ENCODE assay signal across 23 cellular contexts in genomic region chr3:119015942-119016341, GRCh38. TPM values are rescaled to one million over a fixed set of nuclear protein-coding genes. Genes with fewer than 3 reads are reported as not detected.
DNase-seq lines count a peak whose midpoint lies in the region; ATAC-seq and TF ChIP-seq lines count a peak whose summit lies in the region.
"Had no signal": no experiment of that assay in that cellular context is flagged by ENCODE, and none has a peak within 500 bp of the region (broad histone marks: within the 10 kb centered on the region; RNA-seq: fewer than 3 reads in every experiment).

No MANE protein-coding gene starts in this region.

- no peak overlapping the region for H3K56ac ChIP-seq in H9 (ENCODE audit: insufficient read length, low read depth, low read length)

- H2BK120ac ChIP-seq in H9 (ENCODE audit: low read depth, low read length, poor library complexity, severe bottlenecking) (no peak overlapping the region), neuronal stem cell (ENCODE audit: low read depth, low read length) (no peak overlapping the region)

- H2BK5ac ChIP-seq in H9 (ENCODE audit: insufficient read length, low read length) (no peak overlapping the region), neuronal stem cell (ENCODE audit: low read length) (no peak overlapping the region)

- H4K91ac ChIP-seq in H9 (ENCODE audit: insufficient read length, low read depth, low read length) (no peak overlapping the region), neuronal stem cell (ENCODE audit: low read depth, low read length, poor library complexity) (no peak overlapping the region)

- no peaks in the 10 kb centered on the region for H3K23me2 ChIP-seq in H9 (ENCODE audit: insufficient read length, low read depth, low read length, poor library complexity, severe bottlenecking)

- H3T11ph ChIP-seq in H9 (ENCODE audit: low read length): no peak overlapping the region

- H3K4ac ChIP-seq in H9 (ENCODE audit: low read depth, low read length) (no peak overlapping the region; the same call in 1 of the 2 replicates), neuronal stem cell (ENCODE audit: low read length) (no peak overlapping the region)

- no peaks in the 10 kb centered on the region for H3K36me3 ChIP-seq in neuronal stem cell (replicated peaks in 1 of 2; ENCODE audit: control insufficient read depth in 2 of 2, insufficient read depth in 2 of 2, low read length in 2 of 2)
- H3K36me3 ChIP-seq: BE2C, HAP-1 had no signal

- WGBS in H9 (ENCODE audit: extremely low coverage, insufficient read length, low lambda C conversion rate): no CpG with 5 or more reads among the region's 2 CpGs
- WGBS in neuronal stem cell (ENCODE audit: extremely low coverage in 2 of 2, insufficient read length in 2 of 2, insufficient replicate concordance in 1 of 2), 2 donors: no CpG with 5 or more reads among the region's 2 CpGs

- H3K9ac ChIP-seq in H9 (ENCODE audit: extremely low read depth, insufficient read length, low read length): no peak overlapping the region
- peak overlapping the region; percentile 63 for H3K9ac ChIP-seq in neuronal stem cell (ENCODE audit: low read depth, low read length, poor library complexity)

- H2AK5ac ChIP-seq in H9 (ENCODE audit: insufficient read length, low read length) (no peak overlapping the region), neuronal stem cell (ENCODE audit: low read depth, low read length) (no peak overlapping the region)

- H2BK12ac ChIP-seq in H9 (ENCODE audit: insufficient read length, low read depth, low read length): no peak overlapping the region
- no peak overlapping the region for H2BK12ac ChIP-seq in neuronal stem cell (ENCODE audit: low read length)

- peaks cover 8% of the 10 kb centered on the region; the same call in 1 of the 2 replicates for H3K4me1 ChIP-seq in H9 (ENCODE audit: insufficient read depth, low read length)
- peaks cover 0 to 12% of the 10 kb centered on the region in 2 donors for H3K4me1 ChIP-seq in neuronal stem cell (ENCODE audit: control insufficient read depth in 2 of 2, insufficient read depth in 1 of 2, low read depth in 1 of 2, low read length in 2 of 2)
- H3K4me1 ChIP-seq: BE2C, Caco-2 had no signal

- H3K4me3 ChIP-seq in neuronal stem cell (ENCODE audit: low read length in 2 of 2): no peak overlapping the region
- H3K4me3 ChIP-seq: A549, HAP-1, PC-9, SK-N-MC had no signal

- no peak for TF ChIP-seq CTCF in H9 (conservative IDR thresholded peaks at IDR 0.05)

- peak overlapping the region in 2 of 3 experiments; percentile 27 to 62; a peak in 2 of 7 replicates for H3K27ac Mint-ChIP-seq in H9
- H3K27ac Mint-ChIP-seq: T-helper 17 cell had no signal

- H4K5ac ChIP-seq in H9 (ENCODE audit: insufficient read length, low read depth, low read length): no peak overlapping the region

- no peak overlapping the region for H2BK20ac ChIP-seq in H9 (ENCODE audit: low read depth, low read length, poor library complexity, severe bottlenecking)

- H2AFZ ChIP-seq in H9 (ENCODE audit: low read length) (no peak overlapping the region), neuronal stem cell (ENCODE audit: low read length) (no peak overlapping the region)
- H2AFZ ChIP-seq: PC-9 had no signal

- H3K4me2 ChIP-seq in H9 (ENCODE audit: insufficient read depth, insufficient read length, low read length) (no peak overlapping the region), neuronal stem cell (ENCODE audit: insufficient read depth, low read length, poor library complexity, severe bottlenecking) (no peak overlapping the region)
- H3K4me2 ChIP-seq: A549, PC-9 had no signal

- no peak overlapping the region for H3K4me3 Mint-ChIP-seq in H9
- H3K4me3 Mint-ChIP-seq: CD4-positive, CD25-positive, alpha-beta regulatory T cell; T-helper 17 cell had no signal

- H3K79me2 ChIP-seq in H9 (ENCODE audit: insufficient read depth, low read length): no peaks in the 10 kb centered on the region

- no peak overlapping the region for H3K14ac ChIP-seq in H9 (ENCODE audit: insufficient read depth, low read length)
- no peak overlapping the region for H3K14ac ChIP-seq in neuronal stem cell (ENCODE audit: low read length)

- H3K9me3 ChIP-seq in H9 (ENCODE audit: control insufficient read depth, low read depth, low read length): no peaks in the 10 kb centered on the region
- peaks cover 0 to 1% of the 10 kb centered on the region in 2 donors for H3K9me3 ChIP-seq in neuronal stem cell (replicated peaks in 1 of 2; ENCODE audit: control insufficient read depth in 2 of 2, insufficient read depth in 1 of 2, low read depth in 1 of 2, low read length in 2 of 2)
- H3K9me3 ChIP-seq: A549, BE2C, Caco-2, HAP-1 had no signal

- H3K27me3 Mint-ChIP-seq in H9 (ENCODE audit: low read depth): no peaks in the 10 kb centered on the region

- peaks cover 15 to 18% of the 10 kb centered on the region in 2 experiments for H3K4me1 Mint-ChIP-seq in H9
- H3K4me1 Mint-ChIP-seq: CD4-positive, CD25-positive, alpha-beta regulatory T cell had no signal

- H3K27me3 ChIP-seq in H9 (ENCODE audit: insufficient read depth, low read length) (no peaks in the 10 kb centered on the region), neuronal stem cell (ENCODE audit: control insufficient read depth in 3 of 3, insufficient read depth in 3 of 3, low read depth in 1 of 3, low read length in 3 of 3) (no peaks in the 10 kb centered on the region)

- H3K23ac ChIP-seq in H9 (ENCODE audit: insufficient read length, low read depth, low read length) (no peak overlapping the region), neuronal stem cell (ENCODE audit: low read depth, low read length, poor library complexity) (no peak overlapping the region)

- H4K20me1 ChIP-seq in H9 (ENCODE audit: control insufficient read depth, insufficient read depth, insufficient read length): no peaks in the 10 kb centered on the region

- H3K27ac ChIP-seq in H9 (ENCODE audit: insufficient read length, low read depth, low read length) (no peak overlapping the region), cingulate gyrus (ENCODE audit: low read depth, low read length) (peak overlapping the region; percentile 30), neuronal stem cell (replicated peaks; ENCODE audit: low read length) (no peak overlapping the region)
- H3K27ac ChIP-seq: A549, PC-9, SK-N-MC had no signal

- H3K79me1 ChIP-seq in H9 (ENCODE audit: insufficient read depth, low read depth, low read length, poor library complexity, severe bottlenecking) (no peaks in the 10 kb centered on the region), neuronal stem cell (ENCODE audit: low read depth, low read length) (no peaks in the 10 kb centered on the region)

- DNase-seq in NCI-H446 (lab: John Stamatoyannopoulos, UW) (peak; percentile 75 to 80), NCI-H446 treated with DMSO at 0.1 percent for 48 hours (lab: John Stamatoyannopoulos, UW) (no peak), H9 (no peak), neuronal stem cell (ENCODE audit: low spot score) (no peak), germinal center (ENCODE audit: low spot score) (no peak), SHP77 (lab: John Stamatoyannopoulos, UW) (no peak)
- DNase-seq: BE2C; Caco-2; CD4-positive, CD25-positive, alpha-beta regulatory T cell; GDM1; NCI-H1694 treated with DMSO at 0.1 percent for 48 hours; NCI-H510A; PC-9; RPMI8226; SHP77 treated with DMSO at 0.1 percent for 48 hours; SW 1271; T-helper 17 cell had no signal

- ATAC-seq in GM18907 (IDR thresholded peaks at IDR 0.05; ENCODE audit: unreplicated experiment): no peak
- ATAC-seq: A549, T-helper 17 cell had no signal

- no peak overlapping the region for H2BK15ac ChIP-seq in H9 (ENCODE audit: low read depth, low read length)
- H2BK15ac ChIP-seq in neuronal stem cell (ENCODE audit: low read length): peak overlapping the region; percentile 54

- H3K36me3 Mint-ChIP-seq in H9 (ENCODE audit: insufficient read depth in 1 of 3, low read depth in 3 of 3): no peaks in the 10 kb centered on the region
- H3K36me3 Mint-ChIP-seq: CD4-positive, CD25-positive, alpha-beta regulatory T cell had no signal

- H3K18ac ChIP-seq in H9 (ENCODE audit: insufficient read length, low read depth, low read length) (no peak overlapping the region), neuronal stem cell (ENCODE audit: low read length) (peak overlapping the region; percentile 74)

- no peak overlapping the region for H4K8ac ChIP-seq in H9 (replicated peaks; ENCODE audit: insufficient read length, low read depth, low read length)
- H4K8ac ChIP-seq in neuronal stem cell (ENCODE audit: low read depth, low read length): no peak overlapping the region

- H3K9me3 Mint-ChIP-seq in H9: no peaks in the 10 kb centered on the region

RNA-seq across cellular contexts. Expression of gene IGSF11, which starts 18.7 kb away (rescaled TPM):
- total RNA-seq in H9 (2021): 1.2 and 1.6 TPM in 2 replicates
- 3.7 TPM for polyA plus RNA-seq in neuronal stem cell (2013, experiment 1 of 2)
- polyA plus RNA-seq in neuronal stem cell (2013, experiment 2 of 2): 4.1 TPM
- total RNA-seq: CD4-positive, CD25-positive, alpha-beta regulatory T cell; MCF 10A; PC-9 had no signal
- polyA plus RNA-seq: CD4-positive, CD25-positive, alpha-beta regulatory T cell had no signal

Comparison
In these comparisons a context has a peak if more than half of its experiments do, and no peak if none do; other contexts are left out.
1. DNase-seq: peak in NCI-H446 (2 of 2); none in NCI-H446 treated with DMSO at 0.1 percent for 48 hours (single experiment), H9 (single experiment), neuronal stem cell (single experiment), germinal center (single experiment) and SHP77 (0 of 2).